Comparison of ENCODE assay signal across 22 cellular contexts in genomic region chr3:73685061-73685460, GRCh38.
DNase-seq lines count a peak whose midpoint lies in the region; ATAC-seq and TF ChIP-seq lines count a peak whose summit lies in the region.
"Had no signal": no experiment of that assay in that cellular context is flagged by ENCODE, and none has a peak within 500 bp of the region (broad histone marks: within the 10 kb centered on the region; RNA-seq: fewer than 3 reads in every experiment).

No MANE protein-coding gene starts in this region.

- H3K27ac ChIP-seq in right lobe of liver (no peak overlapping the region), upper lobe of left lung (no peak overlapping the region)
- H3K27ac ChIP-seq: tibial artery had no signal

- H3K36me3 ChIP-seq in right lobe of liver, result no peaks in the 10 kb centered on the region
- H3K36me3 ChIP-seq in upper lobe of left lung, result no peaks in the 10 kb centered on the region
- H3K36me3 ChIP-seq: tibial artery had no signal

- no peaks in the 10 kb centered on the region for H3K4me1 ChIP-seq in right lobe of liver
- no peaks in the 10 kb centered on the region for H3K4me1 ChIP-seq in upper lobe of left lung

- no peak overlapping the region for H3K4me3 Mint-ChIP-seq in HFFc6
- H3K4me3 Mint-ChIP-seq: activated CD4-positive, alpha-beta T cell treated with anti-CD3 and anti-CD28 coated beads, Interleukin-2, amount 10 ng/mL, durations not matched to agents 24 days and 14 days had no signal

- no peak overlapping the region for H3K4me3 ChIP-seq in epithelial cell of esophagus (ENCODE audit: low read length)
- no peak overlapping the region for H3K4me3 ChIP-seq in right lobe of liver
- H3K4me3 ChIP-seq in upper lobe of left lung, result no peak overlapping the region
- H3K4me3 ChIP-seq: tibial artery had no signal

- H3K27me3 Mint-ChIP-seq in HFFc6 (ENCODE audit: insufficient read depth), result no peaks in the 10 kb centered on the region
- H3K27me3 Mint-ChIP-seq: activated CD4-positive, alpha-beta T cell treated with anti-CD3 and anti-CD28 coated beads, Interleukin-2, amount 10 ng/mL, durations not matched to agents 24 days and 14 days had no signal

- H3K36me3 Mint-ChIP-seq in HFFc6 (ENCODE audit: low read depth), result no peaks in the 10 kb centered on the region

- H3K27me3 ChIP-seq in right lobe of liver, result no peaks in the 10 kb centered on the region
- H3K27me3 ChIP-seq in upper lobe of left lung, result no peaks in the 10 kb centered on the region
- H3K27me3 ChIP-seq: tibial artery had no signal

- no peaks in the 10 kb centered on the region for H3K9me3 Mint-ChIP-seq in HFFc6
- H3K9me3 Mint-ChIP-seq: activated CD4-positive, alpha-beta T cell treated with anti-CD3 and anti-CD28 coated beads, Interleukin-2, amount 10 ng/mL, durations not matched to agents 24 days and 14 days had no signal

- no peak overlapping the region for H3K27ac Mint-ChIP-seq in HFFc6
- H3K27ac Mint-ChIP-seq: activated CD4-positive, alpha-beta T cell treated with anti-CD3 and anti-CD28 coated beads, Interleukin-2, amount 10 ng/mL, durations not matched to agents 24 days and 14 days had no signal

- 43% methylated on average over 4 of the region's 4 CpGs for WGBS in right lobe of liver (ENCODE audit: insufficient coverage, low coverage, low lambda C conversion rate, missing lambda C conversion rate)
- WGBS in upper lobe of left lung, 2 donors, result 60 to 67% methylated on average over 4 of the region's 4 CpGs

- ATAC-seq in right lobe of liver, result no peak
- ATAC-seq in upper lobe of left lung (ENCODE audit: low FRiP score in 2 of 2), result no peak
- ATAC-seq: HepG2, left cardiac atrium, Panc1, SK-N-SH treated with all-trans-retinoic acid at 6 μM for 48 hours had no signal

- TF ChIP-seq EP300 in upper lobe of left lung (IDR thresholded peaks at IDR 0.05), result no peak

- peaks cover 40% of the 10 kb centered on the region for H3K4me1 Mint-ChIP-seq in HFFc6 (ENCODE audit: low read depth)
- H3K4me1 Mint-ChIP-seq: activated CD4-positive, alpha-beta T cell treated with anti-CD3 and anti-CD28 coated beads, Interleukin-2, amount 10 ng/mL, durations not matched to agents 24 days and 14 days had no signal

- intact Hi-C loops in right lobe of liver (cut with DNase I), result no loop called here

- H3K9me3 ChIP-seq in right lobe of liver, result no peaks in the 10 kb centered on the region
- no peaks in the 10 kb centered on the region for H3K9me3 ChIP-seq in upper lobe of left lung
- H3K9me3 ChIP-seq: tibial artery had no signal

- DNase-seq in DMS153 treated with DMSO at 0.1 percent for 48 hours (lab: John Stamatoyannopoulos, UW; ENCODE audit: unreplicated experiment) (peak; percentile 61), NCI-H128 (lab: John Stamatoyannopoulos, UW; ENCODE audit: unreplicated experiment) (peak; percentile 45), NCI-H345 treated with DMSO at 0.1 percent for 48 hours (lab: John Stamatoyannopoulos, UW; ENCODE audit: unreplicated experiment) (peak; percentile 72), epithelial cell of esophagus (ENCODE audit: low read depth) (peak; percentile 38), HFFc6 (no peak), right lobe of liver (no peak), upper lobe of left lung (no peak)
- DNase-seq in effector CD8-positive, alpha-beta T cell (lab: John Stamatoyannopoulos, UW), result no peak
- DNase-seq: activated CD4-positive, alpha-beta T cell treated with anti-CD3 and anti-CD28 coated beads, Interleukin-2, amount 10 ng/mL, durations not matched to agents 24 days and 14 days; activated CD8-positive, alpha-beta memory T cell treated with anti-CD3 and anti-CD28 coated beads, Interleukin-2, amount 50 U/mL, for 4 hours; activated effector memory CD4-positive, alpha-beta T cell treated with Interleukin-2 at 50 U/mL for 16 hours; C1 segment of cervical spinal cord; DMS 273 treated with DMSO at 0.1 percent for 48 hours; erythroblast; left cardiac atrium; MM.1S; NCI-H524 treated with DMSO at 0.1 percent for 48 hours; stimulated activated naive CD4-positive, alpha-beta T cell treated with Interleukin-2 at 50 U/mL for 16 hours; tibial artery had no signal

- TF ChIP-seq POLR2A in right lobe of liver (IDR thresholded peaks at IDR 0.05), result no peak
- no peak for TF ChIP-seq POLR2A in upper lobe of left lung (IDR thresholded peaks at IDR 0.05)

- peak; percentile 13 for TF ChIP-seq CTCF in epithelial cell of esophagus (IDR thresholded peaks at IDR 0.05; ENCODE audit: insufficient read depth, low read depth, low read length, missing control alignments)
- no peak for TF ChIP-seq CTCF in HFFc6 (IDR thresholded peaks at IDR 0.05)
- TF ChIP-seq CTCF in right lobe of liver (IDR thresholded peaks at IDR 0.05), result no peak
- no peak for TF ChIP-seq CTCF in upper lobe of left lung (IDR thresholded peaks at IDR 0.05)

Comparison
In these comparisons a context has a peak if more than half of its experiments do, and no peak if none do; other contexts are left out.
1. DNase-seq: peak in DMS153 treated with DMSO at 0.1 percent for 48 hours (single experiment), NCI-H128 (single experiment), NCI-H345 treated with DMSO at 0.1 percent for 48 hours (single experiment) and epithelial cell of esophagus (single experiment); none in HFFc6 (single experiment), right lobe of liver (0 of 3), effector CD8-positive, alpha-beta T cell (single experiment) and upper lobe of left lung (0 of 2).